In genomic region chr2:105517814-105518705, GRCh38 we compare ENCODE assay signal across 13 cellular contexts.
DNase-seq lines count a peak whose midpoint lies in the region; ATAC-seq, FAIRE-seq and TF ChIP-seq lines count a peak whose summit lies in the region.
"Had no signal": no experiment of that assay in that cellular context is flagged by ENCODE, and none has a peak within 500 bp of the region (broad histone marks: within the 10 kb centered on the region; RNA-seq: fewer than 3 reads in every experiment).

No MANE protein-coding gene starts in this region.

- H3K79me2 ChIP-seq in H1 (ENCODE audit: control insufficient read depth in 1 of 2, insufficient read depth in 2 of 2, low read length in 2 of 2), result no peaks in the 10 kb centered on the region

- H3K23ac ChIP-seq in H1 (ENCODE audit: insufficient read length) (no peak overlapping the region), mesenchymal stem cell (ENCODE audit: low read length in 2 of 2) (no peak overlapping the region)

- H3K27ac ChIP-seq in A549 (peak overlapping the region; percentile 2 to 21; a peak in 4 of 6 replicates), H1 (ENCODE audit: low read depth, low read length) (no peak overlapping the region), mesenchymal stem cell (ENCODE audit: low read length, poor library complexity, severe bottlenecking) (no peak overlapping the region)
- H3K27ac ChIP-seq: BLaER1 had no signal

- no peak overlapping the region for H2BK5ac ChIP-seq in H1 (ENCODE audit: low read depth, low read length)
- H2BK5ac ChIP-seq in mesenchymal stem cell (ENCODE audit: low read depth, low read length, poor library complexity, severe bottlenecking), result no peak overlapping the region

- H3K18ac ChIP-seq in H1 (ENCODE audit: extremely low read depth, low read length), result no peak overlapping the region
- H3K18ac ChIP-seq in mesenchymal stem cell (ENCODE audit: low read depth in 1 of 2, low read length in 2 of 2), result peak overlapping the region; percentile 74 to 87

- H3K9me3 Mint-ChIP-seq in activated T-cell treated with anti-CD3 and anti-CD28 coated beads, Interleukin-2, amount 50 U/mL, for 72 hours, result no peaks in the 10 kb centered on the region

- no peak overlapping the region for H3K14ac ChIP-seq in H1 (ENCODE audit: insufficient read length)
- peak overlapping the region in 1 of 2 experiments; percentile 69 for H3K14ac ChIP-seq in mesenchymal stem cell (ENCODE audit: low read length in 2 of 2)

- no peak overlapping the region for H3K9ac ChIP-seq in H1 (replicated peaks in 1 of 4; ENCODE audit: extremely low read depth in 1 of 4, low read depth in 3 of 4, low read length in 3 of 4)
- H3K9ac ChIP-seq in mesenchymal stem cell (ENCODE audit: low read length), result no peak overlapping the region
- H3K9ac ChIP-seq: BLaER1 had no signal

- no peaks in the 10 kb centered on the region for H3K27me3 ChIP-seq in H1 (replicated peaks in 1 of 4; ENCODE audit: control insufficient read depth in 3 of 4, extremely low read depth in 1 of 4, insufficient read depth in 3 of 4, low read length in 3 of 4)
- peaks cover 0 to 26% of the 10 kb centered on the region in 2 experiments for H3K27me3 ChIP-seq in mesenchymal stem cell (ENCODE audit: control insufficient read depth in 1 of 2, insufficient read depth in 1 of 2, low read length in 2 of 2)
- H3K27me3 ChIP-seq: BLaER1 had no signal

- H4K91ac ChIP-seq in H1 (replicated peaks; ENCODE audit: insufficient read length, low read length) (no peak overlapping the region), mesenchymal stem cell (ENCODE audit: low read length) (peak overlapping the region; percentile 91)

- H3K23me2 ChIP-seq in H1 (ENCODE audit: low read depth, low read length), result no peaks in the 10 kb centered on the region

- 0 out of 2 replicates have a peak overlapping the region, but pooled peaks have one; percentile 11 for H2AFZ ChIP-seq in H1 (ENCODE audit: low read length)
- H2AFZ ChIP-seq in mesenchymal stem cell (ENCODE audit: low read depth, low read length), result no peak overlapping the region

- TF ChIP-seq POLR2A in A549 (IDR thresholded peaks at IDR 0.05; ENCODE audit: low read length), result no peak
- TF ChIP-seq POLR2A in H1 (IDR thresholded peaks at IDR 0.05; ENCODE audit: control extremely low read depth in 1 of 2, low read depth in 2 of 2, low read length in 2 of 2), result no peak

- H4K8ac ChIP-seq in H1 (ENCODE audit: extremely low read depth, insufficient read depth, low read length) (no peak overlapping the region; the same call in 1 of the 2 replicates), mesenchymal stem cell (ENCODE audit: low read length) (peak overlapping the region; percentile 5)

- H2BK12ac ChIP-seq in H1 (ENCODE audit: low read depth, low read length), result no peak overlapping the region
- H2BK12ac ChIP-seq in mesenchymal stem cell (ENCODE audit: low read length in 2 of 2), result peak overlapping the region; percentile 73 to 94

- H2BK15ac ChIP-seq in H1 (ENCODE audit: low read length) (no peak overlapping the region), mesenchymal stem cell (ENCODE audit: low read depth, poor library complexity, severe bottlenecking) (peak overlapping the region; percentile 33)

- H3K56ac ChIP-seq in H1 (replicated peaks; ENCODE audit: insufficient read length, low read depth, low read length), result no peak overlapping the region

- H2BK120ac ChIP-seq in H1 (replicated peaks; ENCODE audit: low read depth, low read length), result no peak overlapping the region
- peak overlapping the region; percentile 71 for H2BK120ac ChIP-seq in mesenchymal stem cell (ENCODE audit: low read depth, low read length)

- TF ChIP-seq EP300 in A549 (IDR thresholded peaks at IDR 0.05) (no peak), H1 (IDR thresholded peaks at IDR 0.05; ENCODE audit: borderline replicate concordance in 1 of 2, low read depth in 2 of 2, low read length in 2 of 2) (no peak)

- no peaks in the 10 kb centered on the region for H3K79me1 ChIP-seq in H1 (ENCODE audit: low read depth, low read length)
- peaks cover 1% of the 10 kb centered on the region for H3K79me1 ChIP-seq in mesenchymal stem cell (replicated peaks; ENCODE audit: low read length, poor library complexity, severe bottlenecking)

- no peaks in the 10 kb centered on the region for H4K20me1 ChIP-seq in H1 (replicated peaks in 1 of 2; ENCODE audit: control insufficient read depth in 1 of 2, insufficient read depth in 2 of 2, low read length in 2 of 2)
- H4K20me1 ChIP-seq: BLaER1 had no signal

- H2AK5ac ChIP-seq in H1 (ENCODE audit: low read depth, low read length), result no peak overlapping the region
- H2AK5ac ChIP-seq in mesenchymal stem cell (ENCODE audit: low read length, severe bottlenecking), result peak overlapping the region; percentile 56

- H3K4ac ChIP-seq in H1 (replicated peaks; ENCODE audit: insufficient read length, low read depth, low read length), result no peak overlapping the region
- peak overlapping the region; percentile 62 to 67 for H3K4ac ChIP-seq in mesenchymal stem cell (ENCODE audit: low read depth in 1 of 2, low read length in 2 of 2)

- FAIRE-seq in A549 (lab: Jason Lieb, UNC) (no peak), H1 (lab: Jason Lieb, UNC) (no peak)
- FAIRE-seq: GM12892 had no signal

- H3K4me3 ChIP-seq in A549 (no peak overlapping the region), H1 (ENCODE audit: extremely low read depth in 1 of 4, insufficient read depth in 2 of 4, low read depth in 3 of 4, low read length in 4 of 4) (no peak overlapping the region), mesenchymal stem cell (ENCODE audit: insufficient read depth in 1 of 2, low read depth in 1 of 2, low read length in 2 of 2) (no peak overlapping the region)
- H3K4me3 ChIP-seq: BLaER1 had no signal

- H3K9me3 ChIP-seq in A549 (no peaks in the 10 kb centered on the region), H1 (ENCODE audit: insufficient read depth in 2 of 2, low read depth in 1 of 2, low read length in 1 of 2) (no peaks in the 10 kb centered on the region), mesenchymal stem cell (ENCODE audit: control insufficient read depth, low read length) (no peaks in the 10 kb centered on the region)
- H3K9me3 ChIP-seq: BLaER1 had no signal

- H3K4me2 ChIP-seq in A549 (no peak overlapping the region), H1 (ENCODE audit: insufficient read depth in 1 of 2, low read depth in 2 of 2, low read length in 2 of 2) (no peak overlapping the region), mesenchymal stem cell (ENCODE audit: low read length, poor library complexity, severe bottlenecking) (no peak overlapping the region)
- H3K4me2 ChIP-seq: BLaER1 had no signal

- H3K4me1 Mint-ChIP-seq in activated T-cell treated with anti-CD3 and anti-CD28 coated beads, Interleukin-2, amount 50 U/mL, for 72 hours (ENCODE audit: low read depth), result no peaks in the 10 kb centered on the region

- no peak for TF ChIP-seq CTCF in A549 (IDR thresholded peaks at IDR 0.05)
- TF ChIP-seq CTCF in H1 (IDR thresholded peaks at IDR 0.05; ENCODE audit: control extremely low read depth in 1 of 3, insufficient read depth in 1 of 3, low read depth in 1 of 3, low read length in 3 of 3), result no peak

- TF ChIP-seq RAD21 in A549 (conservative IDR thresholded peaks at IDR 0.05 in 1 of 2, IDR thresholded peaks at IDR 0.05 in 1 of 2), result no peak
- TF ChIP-seq RAD21 in H1 (IDR thresholded peaks at IDR 0.05 in 1 of 2, conservative IDR thresholded peaks at IDR 0.05 in 1 of 2; ENCODE audit: low read depth in 2 of 2, low read length in 2 of 2), result no peak

- H4K5ac ChIP-seq in H1 (ENCODE audit: insufficient read length, low read depth, low read length), result no peak overlapping the region

- no peak overlapping the region for H3K27ac Mint-ChIP-seq in activated T-cell treated with anti-CD3 and anti-CD28 coated beads, Interleukin-2, amount 50 U/mL, for 72 hours

- WGBS in A549 (ENCODE audit: missing lambda C conversion rate), result 83% methylated on average over 4 of the region's 8 CpGs
- WGBS in H1 (ENCODE audit: extremely low coverage in 1 of 2, insufficient coverage in 1 of 2, insufficient read length in 1 of 2, insufficient replicate concordance in 2 of 2, low coverage in 1 of 2, low lambda C conversion rate in 2 of 2, missing lambda C conversion rate in 1 of 2), 2 experiments, result 88% methylated on average over 8 of the region's 8 CpGs; no CpG with 5 or more reads in 1 of the 2 experiments
- WGBS in mesenchymal stem cell, result 73% methylated on average over 8 of the region's 8 CpGs

- CTCF ChIA-PET in A549 (lab: Yijun Ruan, JAX) (interaction anchor here (0.7 to 13.0 kb wide), 9 partner anchors 62 to 179 kb away, joined by 3 to 146 read pairs (median 6); no protein-coding TSS in a partner anchor), H1 (lab: Charles Lee; ENCODE audit: partially characterized antibody) (interaction anchor here (0.6 to 11.2 kb wide), 11 partner anchors 9 to 456 kb away, joined by 3 to 122 read pairs (median 8); partner anchors contain the start of gene FHL2)

- no peak for DNase-seq in A549 (ENCODE audit: low read depth in 1 of 2, low spot score in 1 of 2)
- peak; percentile 8 for DNase-seq in NCI-H2029 (lab: John Stamatoyannopoulos, UW)
- no peak for DNase-seq in H1 (ENCODE audit: low read depth in 1 of 2, low spot score in 2 of 2)
- peak; percentile 69 for DNase-seq in mesenchymal stem cell
- DNase-seq in activated T-cell treated with anti-CD3 and anti-CD28 coated beads, Interleukin-2, amount 50 U/mL, for 72 hours, result no peak
- no peak for DNase-seq in iPS-NIHi7 (ENCODE audit: extremely low spot score)
- DNase-seq: activated CD4-positive, alpha-beta T cell treated with anti-CD3 and anti-CD28 coated beads, Interleukin-2, amount 50 U/mL, for 1 hour; NCI-H1694 treated with DMSO at 0.1 percent for 48 hours had no signal

- H3K4me3 Mint-ChIP-seq in activated T-cell treated with anti-CD3 and anti-CD28 coated beads, Interleukin-2, amount 50 U/mL, for 72 hours, result no peak overlapping the region
- H3K4me3 Mint-ChIP-seq: brain had no signal

- no peak overlapping the region for H2BK20ac ChIP-seq in H1 (ENCODE audit: low read length)

- ATAC-seq in A549 (no peak), HG02763 (IDR thresholded peaks at IDR 0.05; ENCODE audit: unreplicated experiment) (no peak), HG03097 (IDR thresholded peaks at IDR 0.05; ENCODE audit: low FRiP score, unreplicated experiment) (no peak)
- no peak for ATAC-seq in activated T-cell treated with anti-CD3 and anti-CD28 coated beads, Interleukin-2, amount 50 U/mL, for 72 hours (replicated peaks in 1 of 2)

- POLR2A ChIA-PET in A549 (lab: Yijun Ruan, JAX), result no interaction called here
- POLR2A ChIA-PET in H1 (lab: Charles Lee; ENCODE audit: partially characterized antibody), result interaction anchor here (0.7 to 1.2 kb wide), 2 partner anchors 121 to 167 kb away, joined by 3 read pairs; no protein-coding TSS in a partner anchor

- H3K4me1 ChIP-seq in A549, result peaks cover 10% of the 10 kb centered on the region; the same call in 2 of the 3 replicates
- H3K4me1 ChIP-seq in H1 (replicated peaks in 1 of 4; ENCODE audit: control insufficient read depth in 3 of 4, insufficient read depth in 4 of 4, low read length in 3 of 4), result no peaks in the 10 kb centered on the region
- H3K4me1 ChIP-seq in mesenchymal stem cell (ENCODE audit: control insufficient read depth, insufficient read depth, low read depth, low read length), result peaks cover 17% of the 10 kb centered on the region
- H3K4me1 ChIP-seq: BLaER1 had no signal

- H3K27me3 Mint-ChIP-seq in activated T-cell treated with anti-CD3 and anti-CD28 coated beads, Interleukin-2, amount 50 U/mL, for 72 hours (ENCODE audit: low read depth), result peaks cover 4% of the 10 kb centered on the region

- no peaks in the 10 kb centered on the region for H3K36me3 ChIP-seq in H1 (ENCODE audit: control insufficient read depth in 2 of 4, insufficient read depth in 4 of 4, low read length in 3 of 4)
- H3K36me3 ChIP-seq in mesenchymal stem cell (ENCODE audit: control insufficient read depth in 1 of 2, insufficient read depth in 2 of 2, low read depth in 1 of 2, low read length in 2 of 2), result no peaks in the 10 kb centered on the region
- H3K36me3 ChIP-seq: BLaER1 had no signal

- H3K36me3 Mint-ChIP-seq in activated T-cell treated with anti-CD3 and anti-CD28 coated beads, Interleukin-2, amount 50 U/mL, for 72 hours (ENCODE audit: insufficient read depth in 2 of 2), result no peaks in the 10 kb centered on the region
- H3K36me3 Mint-ChIP-seq: brain had no signal

Comparison
In these comparisons a context has a peak if more than half of its experiments do, and no peak if none do; other contexts are left out.
1. DNase-seq: peak in NCI-H2029 (single experiment) and mesenchymal stem cell (single experiment); none in A549 (0 of 2), H1 (0 of 2), activated T-cell treated with anti-CD3 and anti-CD28 coated beads, Interleukin-2, amount 50 U/mL, for 72 hours (0 of 2) and iPS-NIHi7 (single experiment).
2. H3K27ac ChIP-seq: peak in A549 (2 of 2); none in H1 (single experiment) and mesenchymal stem cell (single experiment).